8 cellular contexts compared by ENCODE assay signal in genomic region chr1:166875302-166875733, GRCh38. TPM values are rescaled to one million over a fixed set of nuclear protein-coding genes. Genes with fewer than 3 reads are reported as not detected.
A peak's percentile ranks its signal among the peaks of the same experiment; 100 is the strongest.
DNase-seq lines count a peak whose midpoint lies in the region; ATAC-seq and TF ChIP-seq lines count a peak whose summit lies in the region.

No MANE protein-coding gene starts in this region.

- H3K9me3 ChIP-seq in GM23248 (ENCODE audit: low read depth) (no peaks in the 10 kb centered on the region), SK-N-MC (ENCODE audit: low read depth, low read length) (no peaks in the 10 kb centered on the region), sigmoid colon (no peaks in the 10 kb centered on the region)

- H2AFZ ChIP-seq in GM23248, result peak overlapping the region; percentile 79

- H3K9me2 ChIP-seq in GM23248 (ENCODE audit: insufficient read depth), result no peaks in the 10 kb centered on the region

- H4K20me1 ChIP-seq in GM23248 (ENCODE audit: insufficient read depth), result no peaks in the 10 kb centered on the region; the same call in 1 of the 2 replicates

- H3K4me3 ChIP-seq in GM23248 (peak overlapping the region; percentile 79), SK-N-MC (peak overlapping the region; percentile 97), fibroblast of mammary gland (ENCODE audit: control insufficient read depth, low read depth, low read length) (peak overlapping the region; percentile 80), sigmoid colon (peak overlapping the region; percentile 77 to 91 (median 80))

- H3K9ac ChIP-seq in GM23248 (peak overlapping the region; percentile 85), SK-N-MC (ENCODE audit: insufficient read length) (peak overlapping the region; percentile 95)

- TF ChIP-seq POLR2A in sigmoid colon (IDR thresholded peaks at IDR 0.05), result no peak

- peaks cover 52% of the 10 kb centered on the region for H3K79me2 ChIP-seq in GM23248 (ENCODE audit: insufficient read depth)

- peak overlapping the region; percentile 69 for H3K4me2 ChIP-seq in GM23248 (ENCODE audit: unreplicated experiment)

- TF ChIP-seq EP300 in sigmoid colon (IDR thresholded peaks at IDR 0.05), result no peak

- intact Hi-C loops in sigmoid colon (cut with DNase I), result loop anchor here (10.0 kb wide), 2 partner anchors 349 to 679 kb away; partner anchors contain the start of genes CREG1 and POU2F1

- ATAC-seq in GM19328 (IDR thresholded peaks at IDR 0.05; ENCODE audit: unreplicated experiment), result no peak
- no peak for ATAC-seq in esophagus mucosa

- TF ChIP-seq CTCF in fibroblast of mammary gland (conservative IDR thresholded peaks at IDR 0.05; ENCODE audit: control insufficient read depth, insufficient read depth, low read depth, low read length) (no peak), sigmoid colon (IDR thresholded peaks at IDR 0.05) (no peak)

- in situ Hi-C loops in GM23248 (cut with MboI), result no loop called here

- peaks cover 8% of the 10 kb centered on the region; the same call in 1 of the 2 replicates for H3K4me1 ChIP-seq in GM23248 (ENCODE audit: insufficient read depth)
- peaks cover 0 to 50% (median 36%) of the 10 kb centered on the region in 4 donors for H3K4me1 ChIP-seq in sigmoid colon

- WGBS in GM23248 (ENCODE audit: low coverage in 1 of 2, low lambda C conversion rate in 2 of 2, missing lambda C conversion rate in 2 of 2), 2 experiments, result 22 to 24% methylated on average over 8 of the region's 8 CpGs
- 38 to 42% methylated on average over 8 of the region's 8 CpGs for WGBS in sigmoid colon, 2 donors

- H3K27me3 ChIP-seq in GM23248 (replicated peaks; ENCODE audit: insufficient read depth) (no peaks in the 10 kb centered on the region), sigmoid colon (no peaks in the 10 kb centered on the region)

- H3K36me3 ChIP-seq in GM23248 (ENCODE audit: low read depth) (no peaks in the 10 kb centered on the region), SK-N-MC (ENCODE audit: insufficient read depth, low read length) (no peaks in the 10 kb centered on the region; the same call in 1 of the 2 replicates), sigmoid colon (no peaks in the 10 kb centered on the region)

- H3F3A ChIP-seq in GM23248 (ENCODE audit: insufficient read depth), result peaks cover 5% of the 10 kb centered on the region; the same call in 1 of the 2 replicates

- peak overlapping the region; percentile 76 for H3K27ac ChIP-seq in GM23248
- H3K27ac ChIP-seq in SK-N-MC, result no peak overlapping the region
- H3K27ac ChIP-seq in sigmoid colon, result peak overlapping the region; percentile 88 to 97 (median 93)

- DNase-seq in GM23248 (no peak), SK-N-MC (ENCODE audit: low read depth, low spot score) (no peak), fibroblast of mammary gland (ENCODE audit: low read depth) (no peak), sigmoid colon (no peak), NCI-H187 treated with DMSO at 0.1 percent for 48 hours (lab: John Stamatoyannopoulos, UW) (no peak), hepatic stellate cell (ENCODE audit: low spot score) (no peak)

RNA-seq across cellular contexts. Expression of gene TADA1, which starts 0.7 kb away (rescaled TPM):
- total RNA-seq in GM23248 (2014; rRNA removed; shearing (Covaris generic)), result 6.2 and 7.0 TPM in 2 replicates
- 9.4 and 9.9 TPM in 2 replicates for polyA plus RNA-seq in GM23248 (2016; fragmentation: Nextera tagmentation; extraction: Ambion mirVana)
- total RNA-seq in sigmoid colon, result 10 to 100 TPM in 2 of 4 donors, 1 to 10 TPM in 2; 8.3 to 16.4 (median 11.2) TPM
- 1 to 10 TPM; 7.2 to 9.2 (median 8.2) TPM for polyA plus RNA-seq in sigmoid colon
- total RNA-seq in esophagus mucosa, result 7.1 TPM

RNA-seq across cellular contexts. Expression of gene POGK, which starts 36.0 kb away (rescaled TPM):
- total RNA-seq in GM23248 (2014; rRNA removed; shearing (Covaris generic)), result 25.5 and 26.9 TPM in 2 replicates
- polyA plus RNA-seq in GM23248 (2016; fragmentation: Nextera tagmentation; extraction: Ambion mirVana), result 10.6 and 11.1 TPM in 2 replicates
- 10 to 100 TPM; 22.2 to 23.5 (median 22.9) TPM for total RNA-seq in sigmoid colon
- 10 to 100 TPM in 1 of 3 donors, 1 to 10 TPM in 2; 6.6 to 11.9 (median 6.7) TPM for polyA plus RNA-seq in sigmoid colon
- 21.0 TPM for total RNA-seq in esophagus mucosa
